Comparison of ENCODE assay signal across 1 cellular context in genomic region chr1:210371916-210372315, GRCh38.
TF ChIP-seq lines count a peak whose summit lies in the region.

No MANE protein-coding gene starts in this region.

TF ChIP-seq in H1, 55 proteins besides CTCF, POLR2A, EP300 and RAD21 (continued from another document):
- TF ChIP-seq, protein P1, sequence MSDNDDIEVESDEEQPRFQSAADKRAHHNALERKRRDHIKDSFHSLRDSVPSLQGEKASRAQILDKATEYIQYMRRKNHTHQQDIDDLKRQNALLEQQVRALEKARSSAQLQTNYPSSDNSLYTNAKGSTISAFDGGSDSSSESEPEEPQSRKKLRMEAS (IDR thresholded peaks at IDR 0.05), result no peak
- TF ChIP-seq RNF2 (IDR thresholded peaks at IDR 0.05; ENCODE audit: borderline replicate concordance, low read depth, low read length, missing control alignments, poor library complexity, severe bottlenecking) (no peak), SAP30 (IDR thresholded peaks at IDR 0.05; ENCODE audit: insufficient read depth, insufficient replicate concordance, low read length) (no peak), JUN (IDR thresholded peaks at IDR 0.05; ENCODE audit: low read depth, low read length) (no peak), ASH2L (IDR thresholded peaks at IDR 0.05; ENCODE audit: low read length) (no peak), POLR2AphosphoS5 (IDR thresholded peaks at IDR 0.05; ENCODE audit: low read depth, low read length) (no peak), KDM1A (IDR thresholded peaks at IDR 0.05; ENCODE audit: borderline replicate concordance, low read length) (no peak)
